Comparison of ENCODE assay signal across 15 cellular contexts in genomic region chrX:42097491-42097890, GRCh38.
A peak's percentile ranks its signal among the peaks of the same experiment; 100 is the strongest.
DNase-seq lines count a peak whose midpoint lies in the region; ATAC-seq, FAIRE-seq and TF ChIP-seq lines count a peak whose summit lies in the region.
"Had no signal": no experiment of that assay in that cellular context is flagged by ENCODE, and none has a peak within 500 bp of the region (broad histone marks: within the 10 kb centered on the region; RNA-seq: fewer than 3 reads in every experiment).

No MANE protein-coding gene starts in this region.

- FAIRE-seq in RCC 7860 (lab: Jason Lieb, UNC): peak; percentile 84
- FAIRE-seq: D721Med had no signal

- H3K79me2 ChIP-seq in smooth muscle cell (ENCODE audit: low read depth): no peaks in the 10 kb centered on the region

- DNase-seq in Calu3 (no peak), RCC 7860 (ENCODE audit: low spot score) (peak; percentile 33), memory B cell (ENCODE audit: low spot score in 2 of 2) (no peak), smooth muscle cell (lab: John Stamatoyannopoulos, UW; ENCODE audit: unreplicated experiment) (no peak), HPDE6-E6E7 (ENCODE audit: extremely low spot score) (no peak), NOMO-1 treated with DMSO at 0.1 percent for 48 hours (lab: John Stamatoyannopoulos, UW; ENCODE audit: unreplicated experiment) (no peak), DMS114 treated with DMSO at 0.1 percent for 48 hours (lab: John Stamatoyannopoulos, UW; ENCODE audit: unreplicated experiment) (no peak)
- DNase-seq: C1 segment of cervical spinal cord; CD4-positive, alpha-beta T cell; DMS53; GF-D8; GM23248; H7 had no signal

- H3K4me1 Mint-ChIP-seq in Calu3 (ENCODE audit: low read depth, unreplicated experiment) (peaks cover 46% of the 10 kb centered on the region), memory B cell (peaks cover 6% of the 10 kb centered on the region)

- no peaks in the 10 kb centered on the region for H3K27me3 Mint-ChIP-seq in Calu3 (ENCODE audit: unreplicated experiment)
- no peaks in the 10 kb centered on the region for H3K27me3 Mint-ChIP-seq in memory B cell
- H3K27me3 Mint-ChIP-seq: B cell; CD4-positive, alpha-beta T cell had no signal

- H2AFZ ChIP-seq in smooth muscle cell (ENCODE audit: low read depth): peak overlapping the region; percentile 57
- H2AFZ ChIP-seq: GM23248 had no signal

- no peaks in the 10 kb centered on the region for H3K9me3 ChIP-seq in smooth muscle cell (replicated peaks; ENCODE audit: low read depth)

- H3K36me3 ChIP-seq in smooth muscle cell (ENCODE audit: low read depth): no peaks in the 10 kb centered on the region

- peak overlapping the region; percentile 87 for H3K27ac ChIP-seq in smooth muscle cell (ENCODE audit: low read depth)
- H3K27ac ChIP-seq: GM23248 had no signal

- TF ChIP-seq CTCF in Calu3 (IDR thresholded peaks at IDR 0.05; ENCODE audit: unreplicated experiment) (no peak), smooth muscle cell (IDR thresholded peaks at IDR 0.05; ENCODE audit: borderline replicate concordance, insufficient read depth, poor library complexity, severe bottlenecking) (no peak)

- H3K9me3 Mint-ChIP-seq in Calu3 (ENCODE audit: low read depth, unreplicated experiment): no peaks in the 10 kb centered on the region
- H3K9me3 Mint-ChIP-seq in memory B cell: no peaks in the 10 kb centered on the region
- H3K9me3 Mint-ChIP-seq: CD4-positive, alpha-beta T cell had no signal

- H3K9ac ChIP-seq in smooth muscle cell (ENCODE audit: low read depth): no peak overlapping the region
- H3K9ac ChIP-seq: GM23248 had no signal

- H3K27ac Mint-ChIP-seq in Calu3 (ENCODE audit: unreplicated experiment) (peak overlapping the region; percentile 90), memory B cell (peak overlapping the region; percentile 50)
- H3K27ac Mint-ChIP-seq: B cell; CD4-positive, alpha-beta T cell had no signal

- CTCF ChIA-PET in Calu3 (lab: Charles Lee): interaction anchor here (1.0 kb wide), 1 partner anchor 29 kb away, joined by 3 read pairs; no protein-coding TSS in a partner anchor

- no peaks in the 10 kb centered on the region for H4K20me1 ChIP-seq in smooth muscle cell (ENCODE audit: low read depth)

- no peak for ATAC-seq in memory B cell (ENCODE audit: low read depth)

- H3K4me2 ChIP-seq in smooth muscle cell: peak overlapping the region; percentile 18

- H3K4me3 ChIP-seq in smooth muscle cell: no peak overlapping the region
- H3K4me3 ChIP-seq: GM23248 had no signal

- 83% methylated on average over 4 of the region's 4 CpGs for WGBS in smooth muscle cell (ENCODE audit: low lambda C conversion rate)

- intact Hi-C loops in Calu3 (cut with micrococcal nuclease; ENCODE audit: unreplicated experiment): no loop called here

- peaks cover 3% of the 10 kb centered on the region for H3F3A ChIP-seq in smooth muscle cell (ENCODE audit: low read depth)

- peak overlapping the region; percentile 21 for H3K4me3 Mint-ChIP-seq in Calu3 (ENCODE audit: low read depth, unreplicated experiment)
- H3K4me3 Mint-ChIP-seq in memory B cell: no peak overlapping the region
- H3K4me3 Mint-ChIP-seq: B cell; CD4-positive, alpha-beta T cell had no signal

- H3K27me3 ChIP-seq in smooth muscle cell (ENCODE audit: low read depth): no peaks in the 10 kb centered on the region

- H3K4me1 ChIP-seq in smooth muscle cell (ENCODE audit: low read depth): peaks cover 9% of the 10 kb centered on the region

- no TSS peak for BruUV-seq in Calu3 (replicated peaks; lab: Mats Ljungman, UMichigan)

- H3K36me3 Mint-ChIP-seq in Calu3 (ENCODE audit: insufficient read depth, unreplicated experiment) (peaks cover 24% of the 10 kb centered on the region), memory B cell (no peaks in the 10 kb centered on the region)
